Comparison of ENCODE assay signal across 9 cellular contexts in genomic region chr3:126084667-126085180, GRCh38. TPM values are rescaled to one million over a fixed set of nuclear protein-coding genes. Genes with fewer than 3 reads are reported as not detected.
A peak's percentile ranks its signal among the peaks of the same experiment; 100 is the strongest.
DNase-seq lines count a peak whose midpoint lies in the region; ATAC-seq, FAIRE-seq and TF ChIP-seq lines count a peak whose summit lies in the region.
"Had no signal": no experiment of that assay in that cellular context is flagged by ENCODE, and none has a peak within 500 bp of the region (broad histone marks: within the 10 kb centered on the region; RNA-seq: fewer than 3 reads in every experiment).

No MANE protein-coding gene starts in this region.

- H3K27ac ChIP-seq in left ventricle myocardium inferior (replicated peaks) (peak overlapping the region; percentile 95), mesenchymal stem cell (ENCODE audit: low read length, poor library complexity, severe bottlenecking) (no peak overlapping the region), uterus (peak overlapping the region; percentile 92 to 93)

- H2BK120ac ChIP-seq in mesenchymal stem cell (ENCODE audit: low read depth, low read length) = no peak overlapping the region

- peaks cover 16% of the 10 kb centered on the region for H3K36me3 Mint-ChIP-seq in brain

- peaks cover 20% of the 10 kb centered on the region for H3K4me1 Mint-ChIP-seq in brain

- H3K36me3 ChIP-seq in left ventricle myocardium inferior = no peaks in the 10 kb centered on the region
- H3K36me3 ChIP-seq in mesenchymal stem cell (ENCODE audit: control insufficient read depth in 1 of 2, insufficient read depth in 2 of 2, low read depth in 1 of 2, low read length in 2 of 2) = no peaks in the 10 kb centered on the region
- no peaks in the 10 kb centered on the region for H3K36me3 ChIP-seq in uterus

- no peak overlapping the region for H2BK5ac ChIP-seq in mesenchymal stem cell (ENCODE audit: low read depth, low read length, poor library complexity, severe bottlenecking)

- H3K23ac ChIP-seq in mesenchymal stem cell (ENCODE audit: low read length in 2 of 2) = no peak overlapping the region

- WGBS in mesenchymal stem cell = 62% methylated on average over 7 of the region's 8 CpGs

- no peak overlapping the region for H3K14ac ChIP-seq in mesenchymal stem cell (ENCODE audit: low read length in 2 of 2)

- peaks cover 3 to 31% (median 13%) of the 10 kb centered on the region in 5 experiments for H3K9me3 Mint-ChIP-seq in brain

- FAIRE-seq in GM12892 (lab: Jason Lieb, UNC) = no peak

- peak overlapping the region; percentile 48 to 91 (median 83) for H3K27ac Mint-ChIP-seq in brain

- H2AK5ac ChIP-seq in mesenchymal stem cell (ENCODE audit: low read length, severe bottlenecking) = no peak overlapping the region

- no peak overlapping the region for H3K18ac ChIP-seq in mesenchymal stem cell (ENCODE audit: low read depth in 1 of 2, low read length in 2 of 2)

- H3K4me3 Mint-ChIP-seq in brain = peak overlapping the region; percentile 80 to 90 (median 86)

- peaks cover 3% of the 10 kb centered on the region for H3K27me3 Mint-ChIP-seq in brain

- no peak for ATAC-seq in left ventricle myocardium superior

- no peak overlapping the region for H2BK15ac ChIP-seq in mesenchymal stem cell (ENCODE audit: low read depth, poor library complexity, severe bottlenecking)

- H3K27me3 ChIP-seq in left ventricle myocardium inferior (ENCODE audit: low read depth) (no peaks in the 10 kb centered on the region), mesenchymal stem cell (ENCODE audit: control insufficient read depth in 1 of 2, insufficient read depth in 1 of 2, low read length in 2 of 2) (no peaks in the 10 kb centered on the region), uterus (no peaks in the 10 kb centered on the region)
- H3K27me3 ChIP-seq: foreskin keratinocyte had no signal

- peaks cover 35% of the 10 kb centered on the region for H3K4me1 ChIP-seq in left ventricle myocardium inferior
- H3K4me1 ChIP-seq in mesenchymal stem cell (ENCODE audit: control insufficient read depth, insufficient read depth, low read depth, low read length) = peaks cover 5% of the 10 kb centered on the region
- H3K4me1 ChIP-seq in uterus = peaks cover 0 to 5% of the 10 kb centered on the region in 2 donors

- H2BK12ac ChIP-seq in mesenchymal stem cell (ENCODE audit: low read length in 2 of 2) = no peak overlapping the region

- H3K79me1 ChIP-seq in mesenchymal stem cell (replicated peaks; ENCODE audit: low read length, poor library complexity, severe bottlenecking) = no peaks in the 10 kb centered on the region

- no peak overlapping the region for H4K91ac ChIP-seq in mesenchymal stem cell (ENCODE audit: low read length)

- no peak overlapping the region for H2AFZ ChIP-seq in mesenchymal stem cell (ENCODE audit: low read depth, low read length)

- H3K9ac ChIP-seq in mesenchymal stem cell (ENCODE audit: low read length) = peak overlapping the region; percentile 86

- TF ChIP-seq CTCF in left ventricle myocardium inferior (IDR thresholded peaks at IDR 0.05; ENCODE audit: borderline replicate concordance) = no peak
- TF ChIP-seq CTCF in brain (conservative IDR thresholded peaks at IDR 0.05) = no peak
- TF ChIP-seq CTCF in uterus (IDR thresholded peaks at IDR 0.05) = no peak

- H4K8ac ChIP-seq in mesenchymal stem cell (ENCODE audit: low read length) = no peak overlapping the region

- H3K4ac ChIP-seq in mesenchymal stem cell (ENCODE audit: low read depth in 1 of 2, low read length in 2 of 2) = no peak overlapping the region

- H3K4me3 ChIP-seq in left ventricle myocardium inferior (peak overlapping the region; percentile 88), mesenchymal stem cell (ENCODE audit: insufficient read depth in 1 of 2, low read depth in 1 of 2, low read length in 2 of 2) (peak overlapping the region in 1 of 2 experiments; percentile 88), uterus (peak overlapping the region; percentile 69 to 82)

- no peaks in the 10 kb centered on the region for H3K9me3 ChIP-seq in left ventricle myocardium inferior (replicated peaks)
- peaks cover 6% of the 10 kb centered on the region for H3K9me3 ChIP-seq in mesenchymal stem cell (ENCODE audit: control insufficient read depth, low read length)
- H3K9me3 ChIP-seq in uterus = no peaks in the 10 kb centered on the region

- TF ChIP-seq POLR2A in uterus (IDR thresholded peaks at IDR 0.05) (no peak), GM12892 (IDR thresholded peaks at IDR 0.05; ENCODE audit: low read depth, low read length) (no peak)

- H3K4me2 ChIP-seq in mesenchymal stem cell (ENCODE audit: low read length, poor library complexity, severe bottlenecking) = peak overlapping the region; percentile 80

- DNase-seq in left ventricle myocardium inferior = no peak
- no peak for DNase-seq in left ventricle myocardium superior
- no peak for DNase-seq in mesenchymal stem cell
- no peak for DNase-seq in uterus
- DNase-seq in NCI-H128 (lab: John Stamatoyannopoulos, UW; ENCODE audit: unreplicated experiment) = no peak
- no peak for DNase-seq in NCI-H146 (lab: John Stamatoyannopoulos, UW)
- DNase-seq in GM12892 (ENCODE audit: insufficient read length) = no peak

- intact Hi-C loops in left ventricle myocardium inferior (cut with micrococcal nuclease) = no loop called here
- intact Hi-C loops in left ventricle myocardium superior (cut with micrococcal nuclease) = no loop called here
- intact Hi-C loops in uterus (cut with DNase I; ENCODE audit: low total_unique reads) = no loop called here

RNA-seq across cellular contexts. Expression of gene SLC41A3, which starts 0.8 kb away (rescaled TPM):
- total RNA-seq in left ventricle myocardium inferior (30.2 TPM), left ventricle myocardium superior (35.4 TPM), uterus (10 to 100 TPM; 65.9 to 94.9 (median 77.4) TPM)
- polyA plus RNA-seq in brain (ENCODE audit: insufficient read depth, low read depth, low replicate concordance) = 78.3 TPM
- 39.9 TPM for polyA plus RNA-seq in mesenchymal stem cell (2013, experiment 1 of 2)
- 39.6 TPM for polyA plus RNA-seq in mesenchymal stem cell (2013, experiment 2 of 2)
- polyA plus RNA-seq in GM12892 (2012; ENCODE audit: missing spikeins) = 15.4 TPM
